Comparison of ENCODE assay signal across 13 cellular contexts in the genomic region with DNA sequence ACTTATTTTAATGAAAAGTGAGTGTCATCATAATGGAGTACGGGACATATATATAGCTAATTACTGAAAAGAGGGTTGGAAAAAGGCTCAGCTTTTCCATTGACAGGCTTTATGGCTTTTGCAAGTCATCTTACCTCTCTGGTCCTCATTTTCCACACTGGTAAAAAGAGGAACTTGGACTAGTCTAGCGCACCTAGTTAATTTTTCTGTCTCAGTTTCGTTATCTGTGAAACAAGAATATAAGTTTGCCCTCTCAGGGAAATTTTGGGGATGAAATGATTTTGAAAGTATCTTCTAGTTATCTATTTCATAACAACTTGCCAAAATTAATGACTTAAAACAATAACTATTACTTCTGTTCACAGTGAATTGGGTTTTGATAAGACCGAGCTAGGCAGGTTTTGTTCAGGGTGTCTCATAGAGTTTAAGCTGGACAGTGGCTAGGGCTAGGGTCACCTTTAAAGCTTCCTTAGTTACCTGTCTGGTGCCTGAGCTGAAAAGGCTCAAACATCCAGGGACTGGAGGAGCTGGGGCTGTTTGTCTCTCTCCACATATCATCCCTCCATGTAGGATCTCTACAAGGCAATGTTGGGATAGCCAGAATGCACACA.
A peak's percentile ranks its signal among the peaks of the same experiment; 100 is the strongest.
DNase-seq lines count a peak whose midpoint lies in the region; ATAC-seq lines count a peak whose summit lies in the region.
"Had no signal": no experiment of that assay in that cellular context is flagged by ENCODE, and none has a peak within 500 bp of the region (broad histone marks: within the 10 kb centered on the region; RNA-seq: fewer than 3 reads in every experiment).

No MANE protein-coding gene starts in this region.

- intact Hi-C loops in sciatic nerve (cut with DNase I): no loop called here

- DNase-seq in sciatic nerve (ENCODE audit: low spot score): no peak
- no peak for DNase-seq in stimulated activated CD4-positive, alpha-beta T cell treated with anti-CD3 and anti-CD28 coated beads, Interleukin-2, amount 100 ng/mL, for 24 hours
- DNase-seq in stimulated activated CD4-positive, alpha-beta T cell treated with anti-CD3 and anti-CD28 coated beads, Interleukin-12 subunit alpha, Interleukin-12 subunit beta, amount 100 ng/mL, for 4 hours: no peak
- no peak for DNase-seq in stimulated activated CD4-positive, alpha-beta T cell treated with anti-CD3 and anti-CD28 coated beads, Interleukin-4, amount 100 ng/mL, for 1 hour
- DNase-seq: activated CD4-positive, alpha-beta T cell treated with anti-CD3 and anti-CD28 coated beads for 1 hour; activated T-cell treated with anti-CD3 and anti-CD28 coated beads, Interleukin-2, amount 50 U/mL, for 1 hour; NCI-H2107; right cardiac atrium; SW 1271 had no signal

- ATAC-seq in GM18868 (IDR thresholded peaks at IDR 0.05; ENCODE audit: unreplicated experiment) (peak; percentile 95), GM21515 (IDR thresholded peaks at IDR 0.05; ENCODE audit: unreplicated experiment) (peak; percentile 77), HG02943 (IDR thresholded peaks at IDR 0.05; ENCODE audit: low read depth, unreplicated experiment) (peak; percentile 77), HG03558 (IDR thresholded peaks at IDR 0.05; ENCODE audit: extremely low read depth, unreplicated experiment) (peak; percentile 63), sciatic nerve (no peak)
- ATAC-seq: right cardiac atrium had no signal
